ENCODE assay signal across 38 cellular contexts in genomic region chr9:104104407-104104806, GRCh38.
"Had no signal": no experiment of that assay in that cellular context is flagged by ENCODE, and none has a peak within 500 bp of the region (broad histone marks: within the 10 kb centered on the region; RNA-seq: fewer than 3 reads in every experiment).

No MANE protein-coding gene starts in this region.

- H3K27ac ChIP-seq: adrenal gland, brain microvascular endothelial cell, coronary artery, dorsolateral prefrontal cortex, esophagus muscularis mucosa, foreskin keratinocyte, gastrocnemius medialis, heart left ventricle, WERI-Rb-1 had no signal

- DNase-seq: activated B cell treated with CpG ODN at 0.5 μM for 24 hours; activated CD4-positive, alpha-beta memory T cell treated with anti-CD3 and anti-CD28 coated beads for 36 hours; activated CD4-positive, alpha-beta T cell treated with anti-CD3 and anti-CD28 coated beads for 36 hours; activated CD4-positive, alpha-beta T cell treated with anti-CD3 and anti-CD28 coated beads, Interleukin-2, amount 10 ng/mL, durations not matched to agents 24 days and 14 days; activated CD4-positive, CD25-positive, alpha-beta regulatory T cell treated with anti-CD3 and anti-CD28 coated beads, Interleukin-2, amount 50 U/mL, for 72 hours; activated CD8-positive, alpha-beta memory T cell treated with anti-CD3 and anti-CD28 coated beads, Interleukin-2, amount 10 ng/mL, durations not matched to agents 7 days and 5 days; activated CD8-positive, alpha-beta memory T cell treated with anti-CD3 and anti-CD28 coated beads, Interleukin-2, amount 50 U/mL, for 4 hours; activated CD8-positive, alpha-beta T cell treated with anti-CD3 and anti-CD28 coated beads, Interleukin-2, amount 10 ng/mL, durations not matched to agents 7 days and 5 days; activated effector memory CD4-positive, alpha-beta T cell treated with anti-CD3 and anti-CD28 coated beads, Interleukin-2, amount 50 U/mL, for 16 hours; activated naive CD4-positive, alpha-beta T cell treated with anti-CD3 and anti-CD28 coated beads for 36 hours; activated naive CD8-positive, alpha-beta T cell treated with anti-CD3 and anti-CD28 coated beads for 36 hours; activated naive CD8-positive, alpha-beta T cell treated with anti-CD3 and anti-CD28 coated beads, Interleukin-2, amount 50 U/mL, for 24 hours; activated T-cell treated with anti-CD3 and anti-CD28 coated beads, Interleukin-2, amount 50 U/mL, for 1 hour; activated T-cell treated with anti-CD3 and anti-CD28 coated beads, Interleukin-2, amount 50 U/mL, for 48 hours; adrenal gland; amygdala; brain microvascular endothelial cell; dorsolateral prefrontal cortex; effector memory CD4-positive, alpha-beta T cell; endodermal cell; foreskin keratinocyte; gastrocnemius medialis; glutamatergic neuron; heart left ventricle; T-helper 1 cell; T-helper 17 cell; T1000; WERI-Rb-1 had no signal

- ATAC-seq: activated CD4-positive, alpha-beta T cell treated with anti-CD3 and anti-CD28 coated beads for 36 hours; activated CD8-positive, alpha-beta memory T cell treated with anti-CD3 and anti-CD28 coated beads, Interleukin-2, amount 10 ng/mL, durations not matched to agents 7 days and 5 days; activated CD8-positive, alpha-beta T cell treated with anti-CD3 and anti-CD28 coated beads, Interleukin-2, amount 10 ng/mL, durations not matched to agents 7 days and 5 days; activated naive CD8-positive, alpha-beta T cell treated with anti-CD3 and anti-CD28 coated beads, Interleukin-2, amount 50 U/mL, for 24 hours; foreskin keratinocyte; gastrocnemius medialis; heart left ventricle; T-helper 17 cell had no signal

- H3K27me3 Mint-ChIP-seq: activated B cell treated with CpG ODN at 0.5 μM for 24 hours; activated CD4-positive, alpha-beta memory T cell treated with anti-CD3 and anti-CD28 coated beads for 36 hours; activated CD4-positive, alpha-beta T cell treated with anti-CD3 and anti-CD28 coated beads for 36 hours; activated CD4-positive, alpha-beta T cell treated with anti-CD3 and anti-CD28 coated beads, Interleukin-2, amount 10 ng/mL, durations not matched to agents 24 days and 14 days; activated CD8-positive, alpha-beta memory T cell treated with anti-CD3 and anti-CD28 coated beads, Interleukin-2, amount 10 ng/mL, durations not matched to agents 7 days and 5 days; activated naive CD4-positive, alpha-beta T cell treated with anti-CD3 and anti-CD28 coated beads, Interleukin-2, amount 50 U/mL, for 24 hours; activated naive CD8-positive, alpha-beta T cell treated with anti-CD3 and anti-CD28 coated beads for 36 hours; activated naive CD8-positive, alpha-beta T cell treated with anti-CD3 and anti-CD28 coated beads, Interleukin-2, amount 50 U/mL, for 24 hours; central memory CD8-positive, alpha-beta T cell; dendritic cell treated with granulocyte-macrophage colony-stimulating factor and Interleukin-4, amounts not matched to agents 40 ng/mL and 50 ng/mL, for 4 days; T-helper 17 cell had no signal

- FAIRE-seq: astrocyte, bronchial epithelial cell had no signal

- H3K4me3 ChIP-seq: adrenal gland, coronary artery, dorsolateral prefrontal cortex, esophagus muscularis mucosa, gastrocnemius medialis, heart left ventricle had no signal

- H3K4me1 ChIP-seq: adrenal gland, esophagus muscularis mucosa, foreskin keratinocyte, gastrocnemius medialis, heart left ventricle had no signal

- H3K9me3 Mint-ChIP-seq: activated B cell treated with CpG ODN at 0.5 μM for 24 hours; activated CD4-positive, alpha-beta memory T cell treated with anti-CD3 and anti-CD28 coated beads for 36 hours; activated CD4-positive, alpha-beta T cell treated with anti-CD3 and anti-CD28 coated beads, Interleukin-2, amount 10 ng/mL, durations not matched to agents 24 days and 14 days; activated naive CD4-positive, alpha-beta T cell treated with anti-CD3 and anti-CD28 coated beads for 36 hours; activated naive CD4-positive, alpha-beta T cell treated with anti-CD3 and anti-CD28 coated beads, Interleukin-2, amount 50 U/mL, for 24 hours; activated naive CD8-positive, alpha-beta T cell treated with anti-CD3 and anti-CD28 coated beads for 36 hours; activated naive CD8-positive, alpha-beta T cell treated with anti-CD3 and anti-CD28 coated beads, Interleukin-2, amount 50 U/mL, for 24 hours; activated T-helper 1 cell treated with anti-CD3 and anti-CD28 coated beads, Interleukin-12 subunit alpha, Interleukin-12 subunit beta, Interleukin-2, Interleukin-4 antibody, amounts not matched to agents 30 ng/mL and 10 ng/mL and 1 ng/mL, durations not matched to agents 14 hours and 24 hours and 36 hours; activated T-helper 2 cell treated with anti-CD3 and anti-CD28 coated beads, Interferon-gamma antibody, Interleukin-2, Interleukin-4, amounts not matched to agents 10 μg/mL and 5 μg/mL and 100 μg/mL, durations not matched to agents 14 hours and 24 hours and 36 hours; central memory CD8-positive, alpha-beta T cell; dendritic cell treated with granulocyte-macrophage colony-stimulating factor and Interleukin-4, amounts not matched to agents 40 ng/mL and 50 ng/mL, for 4 days; endodermal cell; T-helper 2 cell treated with Interferon-gamma antibody and Interleukin-4, amounts not matched to agents 5 μg/mL and 100 μg/mL, for 36 hours had no signal

- H3K4me3 Mint-ChIP-seq: activated B cell treated with CpG ODN at 0.5 μM for 24 hours; activated CD4-positive, alpha-beta memory T cell treated with anti-CD3 and anti-CD28 coated beads for 36 hours; activated CD4-positive, alpha-beta T cell treated with anti-CD3 and anti-CD28 coated beads for 36 hours; activated CD4-positive, alpha-beta T cell treated with anti-CD3 and anti-CD28 coated beads, Interleukin-2, amount 10 ng/mL, durations not matched to agents 24 days and 14 days; activated CD8-positive, alpha-beta memory T cell treated with anti-CD3 and anti-CD28 coated beads, Interleukin-2, amount 10 ng/mL, durations not matched to agents 7 days and 5 days; activated CD8-positive, alpha-beta T cell treated with anti-CD3 and anti-CD28 coated beads, Interleukin-2, amount 10 ng/mL, durations not matched to agents 7 days and 5 days; activated naive CD4-positive, alpha-beta T cell treated with anti-CD3 and anti-CD28 coated beads for 36 hours; activated naive CD4-positive, alpha-beta T cell treated with anti-CD3 and anti-CD28 coated beads, Interleukin-2, amount 50 U/mL, for 24 hours; activated naive CD8-positive, alpha-beta T cell treated with anti-CD3 and anti-CD28 coated beads for 36 hours; activated naive CD8-positive, alpha-beta T cell treated with anti-CD3 and anti-CD28 coated beads, Interleukin-2, amount 50 U/mL, for 24 hours; activated T-helper 1 cell treated with anti-CD3 and anti-CD28 coated beads, Interleukin-12 subunit alpha, Interleukin-12 subunit beta, Interleukin-2, Interleukin-4 antibody, amounts not matched to agents 30 ng/mL and 10 ng/mL and 1 ng/mL, durations not matched to agents 14 hours and 24 hours and 36 hours; central memory CD8-positive, alpha-beta T cell; dendritic cell treated with granulocyte-macrophage colony-stimulating factor and Interleukin-4, amounts not matched to agents 40 ng/mL and 50 ng/mL, for 4 days; endodermal cell; T-helper 17 cell; T-helper 2 cell treated with Interferon-gamma antibody and Interleukin-4, amounts not matched to agents 5 μg/mL and 100 μg/mL, for 36 hours had no signal

- H3K9me3 ChIP-seq: esophagus muscularis mucosa, gastrocnemius medialis, heart left ventricle had no signal

- H3K27me3 ChIP-seq: adrenal gland, brain microvascular endothelial cell, dorsolateral prefrontal cortex, esophagus muscularis mucosa, foreskin keratinocyte, gastrocnemius medialis, heart left ventricle had no signal

- H3K4me1 Mint-ChIP-seq: activated B cell treated with CpG ODN at 0.5 μM for 24 hours; activated CD4-positive, alpha-beta T cell treated with anti-CD3 and anti-CD28 coated beads for 36 hours; activated CD4-positive, alpha-beta T cell treated with anti-CD3 and anti-CD28 coated beads, Interleukin-2, amount 10 ng/mL, durations not matched to agents 24 days and 14 days; activated naive CD4-positive, alpha-beta T cell treated with anti-CD3 and anti-CD28 coated beads, Interleukin-2, amount 50 U/mL, for 24 hours; activated naive CD8-positive, alpha-beta T cell treated with anti-CD3 and anti-CD28 coated beads for 36 hours; activated naive CD8-positive, alpha-beta T cell treated with anti-CD3 and anti-CD28 coated beads, Interleukin-2, amount 50 U/mL, for 24 hours; central memory CD8-positive, alpha-beta T cell; endodermal cell had no signal

- H3K27ac Mint-ChIP-seq: activated B cell treated with CpG ODN at 0.5 μM for 24 hours; activated CD4-positive, alpha-beta memory T cell treated with anti-CD3 and anti-CD28 coated beads for 36 hours; activated CD4-positive, alpha-beta T cell treated with anti-CD3 and anti-CD28 coated beads for 36 hours; activated CD4-positive, alpha-beta T cell treated with anti-CD3 and anti-CD28 coated beads, Interleukin-2, amount 10 ng/mL, durations not matched to agents 24 days and 14 days; activated CD8-positive, alpha-beta memory T cell treated with anti-CD3 and anti-CD28 coated beads, Interleukin-2, amount 10 ng/mL, durations not matched to agents 7 days and 5 days; activated CD8-positive, alpha-beta T cell treated with anti-CD3 and anti-CD28 coated beads, Interleukin-2, amount 10 ng/mL, durations not matched to agents 7 days and 5 days; activated naive CD4-positive, alpha-beta T cell treated with anti-CD3 and anti-CD28 coated beads for 36 hours; activated naive CD4-positive, alpha-beta T cell treated with anti-CD3 and anti-CD28 coated beads, Interleukin-2, amount 50 U/mL, for 24 hours; activated naive CD8-positive, alpha-beta T cell treated with anti-CD3 and anti-CD28 coated beads for 36 hours; activated naive CD8-positive, alpha-beta T cell treated with anti-CD3 and anti-CD28 coated beads, Interleukin-2, amount 50 U/mL, for 24 hours; activated T-helper 1 cell treated with anti-CD3 and anti-CD28 coated beads, Interleukin-12 subunit alpha, Interleukin-12 subunit beta, Interleukin-2, Interleukin-4 antibody, amounts not matched to agents 30 ng/mL and 10 ng/mL and 1 ng/mL, durations not matched to agents 14 hours and 24 hours and 36 hours; activated T-helper 2 cell treated with anti-CD3 and anti-CD28 coated beads, Interferon-gamma antibody, Interleukin-2, Interleukin-4, amounts not matched to agents 10 μg/mL and 5 μg/mL and 100 μg/mL, durations not matched to agents 14 hours and 24 hours and 36 hours; dendritic cell treated with granulocyte-macrophage colony-stimulating factor and Interleukin-4, amounts not matched to agents 40 ng/mL and 50 ng/mL, for 4 days; endodermal cell; T-helper 17 cell; T-helper 2 cell treated with Interferon-gamma antibody and Interleukin-4, amounts not matched to agents 5 μg/mL and 100 μg/mL, for 36 hours had no signal
